ENCODE assay signal across 9 cellular contexts in genomic region chr4:24364852-24365251, GRCh38.
"Had no signal": no experiment of that assay in that cellular context is flagged by ENCODE, and none has a peak within 500 bp of the region (broad histone marks: within the 10 kb centered on the region; RNA-seq: fewer than 3 reads in every experiment).

No MANE protein-coding gene starts in this region.

- H3K9me3 ChIP-seq: HAP-1 had no signal

- H3K9me3 Mint-ChIP-seq: GM23338, H9 had no signal

- H3K4me3 Mint-ChIP-seq: GM23338, H9, HFFc6 had no signal

- H3K9ac ChIP-seq: GM23248 had no signal

- H3K4me2 ChIP-seq: GM23338 had no signal

- H2AFZ ChIP-seq: GM23248, GM23338 had no signal

- H3K4me1 ChIP-seq: HAP-1 had no signal

- H3K27ac ChIP-seq: GM23248 had no signal

- DNase-seq: GM23248, GOT3, H7, H9, HCEC 1CT, HFFc6 had no signal

- H3K4me3 ChIP-seq: GM23248, GM23338, HAP-1 had no signal

- H3K27ac Mint-ChIP-seq: GM23338, H9, HFFc6 had no signal

- H3K36me3 ChIP-seq: HAP-1 had no signal

- ATAC-seq: GM23338, HCT116 had no signal
